In the genomic region with DNA sequence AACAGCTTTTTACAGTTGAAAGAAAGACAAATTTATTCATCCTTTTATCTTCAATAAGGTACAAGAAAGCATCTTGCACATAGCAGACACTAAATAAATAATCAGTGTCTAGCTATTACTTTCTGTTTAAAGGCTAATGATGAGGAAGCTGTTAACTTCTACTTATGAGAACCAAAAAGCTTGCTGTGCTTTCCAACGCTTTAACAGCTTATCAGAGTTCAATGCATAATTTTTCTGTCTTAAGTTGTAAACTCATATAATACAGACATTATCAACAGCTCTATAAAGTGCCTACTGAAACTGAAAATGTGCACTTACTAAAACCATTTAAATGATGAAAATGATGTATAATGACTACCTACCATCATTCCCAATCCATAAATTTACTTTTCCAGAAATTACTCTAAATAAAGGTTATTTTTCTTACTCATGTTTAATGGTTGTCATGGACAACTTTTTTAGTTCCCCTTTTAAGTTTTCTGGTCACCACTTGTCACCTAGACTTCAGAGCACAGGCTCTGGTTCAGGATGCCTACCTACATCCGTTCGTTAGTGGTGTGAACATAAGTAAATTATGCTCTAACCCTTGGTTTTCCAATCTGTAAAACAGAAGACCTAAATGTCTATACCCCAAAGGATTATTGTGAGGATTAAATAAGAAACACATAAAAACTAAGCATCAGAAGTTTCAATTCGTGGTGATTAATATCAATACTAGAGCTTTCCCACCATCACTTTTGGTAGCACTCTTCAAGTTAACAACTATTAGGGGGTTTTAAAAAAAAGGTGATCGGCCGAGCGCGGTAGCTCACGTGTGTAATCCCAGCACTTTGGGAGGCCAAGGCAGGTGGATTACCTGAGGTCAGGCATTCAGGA, we compare ENCODE assay signal across 13 cellular contexts. TPM values are rescaled to one million over a fixed set of nuclear protein-coding genes. Genes with fewer than 3 reads are reported as not detected.
A peak's percentile ranks its signal among the peaks of the same experiment; 100 is the strongest.
DNase-seq lines count a peak whose midpoint lies in the region; ATAC-seq and TF ChIP-seq lines count a peak whose summit lies in the region.
"Had no signal": no experiment of that assay in that cellular context is flagged by ENCODE, and none has a peak within 500 bp of the region (broad histone marks: within the 10 kb centered on the region; RNA-seq: fewer than 3 reads in every experiment).

No MANE protein-coding gene starts in this region.

- intact Hi-C loops in cardiac septum (cut with DNase I) = no loop called here

- DNase-seq in activated CD4-positive, CD25-positive, alpha-beta regulatory T cell (lab: John Stamatoyannopoulos, UW) = no peak
- DNase-seq in natural killer cell treated with Interleukin-12 subunit alpha and Interleukin-12 subunit beta and Interleukin-15 and Interleukin-18, amount 100 ng/mL, for 72 hours (ENCODE audit: low spot score) = no peak
- no peak for DNase-seq in cardiac septum (ENCODE audit: low spot score)
- DNase-seq in GM10266 (ENCODE audit: extremely low spot score) = no peak
- DNase-seq in GM03348 (ENCODE audit: low spot score) = no peak
- DNase-seq: activated gamma-delta T cell; NCI-H1105 treated with DMSO at 0.1 percent for 48 hours; stimulated activated CD4-positive, alpha-beta T cell treated with anti-CD3 and anti-CD28 coated beads, Interleukin-12 subunit alpha, Interleukin-12 subunit beta, amount 100 ng/mL, for 4 hours; transverse colon had no signal

- H3K9me3 Mint-ChIP-seq in natural killer cell treated with Interleukin-12 subunit alpha and Interleukin-12 subunit beta and Interleukin-15 and Interleukin-18, amount 100 ng/mL, for 72 hours = no peaks in the 10 kb centered on the region

- TF ChIP-seq CTCF in GM10266 (IDR thresholded peaks at IDR 0.05; ENCODE audit: control insufficient read depth, insufficient read depth, low read depth, missing control alignments) = no peak

- H3K4me3 Mint-ChIP-seq in natural killer cell treated with Interleukin-12 subunit alpha and Interleukin-12 subunit beta and Interleukin-15 and Interleukin-18, amount 100 ng/mL, for 72 hours = peak overlapping the region; percentile 65

- peaks cover 28 to 55% of the 10 kb centered on the region in 2 donors for H3K4me1 Mint-ChIP-seq in natural killer cell treated with Interleukin-12 subunit alpha and Interleukin-12 subunit beta and Interleukin-15 and Interleukin-18, amount 100 ng/mL, for 72 hours (ENCODE audit: low read depth in 2 of 2)

- peaks cover 5% of the 10 kb centered on the region for H3K36me3 Mint-ChIP-seq in natural killer cell treated with Interleukin-12 subunit alpha and Interleukin-12 subunit beta and Interleukin-15 and Interleukin-18, amount 100 ng/mL, for 72 hours

- H3K27ac Mint-ChIP-seq in natural killer cell treated with Interleukin-12 subunit alpha and Interleukin-12 subunit beta and Interleukin-15 and Interleukin-18, amount 100 ng/mL, for 72 hours = peak overlapping the region; percentile 33 to 37

- no peaks in the 10 kb centered on the region for H3K27me3 Mint-ChIP-seq in natural killer cell treated with Interleukin-12 subunit alpha and Interleukin-12 subunit beta and Interleukin-15 and Interleukin-18, amount 100 ng/mL, for 72 hours

- ATAC-seq in activated CD4-positive, CD25-positive, alpha-beta regulatory T cell treated with anti-CD3 and anti-CD28 coated beads, Interleukin-2, amount 50 U/mL, for 24 hours = peak; percentile 38 to 43
- ATAC-seq in GM21723 (IDR thresholded peaks at IDR 0.05; ENCODE audit: unreplicated experiment) (peak; percentile 87), HG03432 (IDR thresholded peaks at IDR 0.05; ENCODE audit: unreplicated experiment) (peak; percentile 85)
- peak in 1 of 2 donors; percentile 54 for ATAC-seq in natural killer cell treated with Interleukin-12 subunit alpha and Interleukin-12 subunit beta and Interleukin-15 and Interleukin-18, amount 100 ng/mL, for 72 hours
- ATAC-seq: SK-N-SH treated with all-trans-retinoic acid at 6 μM for 48 hours had no signal

RNA-seq across cellular contexts. Expression of gene PNISR, which starts 8.0 kb away (rescaled TPM):
- 100 to 1,000 TPM; 105 to 113 TPM for total RNA-seq in natural killer cell treated with Interleukin-12 subunit alpha and Interleukin-12 subunit beta and Interleukin-15 and Interleukin-18, amount 100 ng/mL, for 72 hours
- total RNA-seq in cardiac septum = 63.7 TPM

RNA-seq across cellular contexts. Expression of gene COQ3, which starts 23.1 kb away (rescaled TPM):
- total RNA-seq in natural killer cell treated with Interleukin-12 subunit alpha and Interleukin-12 subunit beta and Interleukin-15 and Interleukin-18, amount 100 ng/mL, for 72 hours = 10 to 100 TPM in 1 of 2 donors, 1 to 10 TPM in 1; 7.9 to 12.5 TPM
- 20.7 TPM for total RNA-seq in cardiac septum
